30 cellular contexts compared by ENCODE assay signal in genomic region chr2:43399098-43399497, GRCh38.
DNase-seq lines count a peak whose midpoint lies in the region; ATAC-seq and TF ChIP-seq lines count a peak whose summit lies in the region.
"Had no signal": no experiment of that assay in that cellular context is flagged by ENCODE, and none has a peak within 500 bp of the region (broad histone marks: within the 10 kb centered on the region; RNA-seq: fewer than 3 reads in every experiment).

No MANE protein-coding gene starts in this region.

- TF ChIP-seq CTCF in SK-N-SH (IDR thresholded peaks at IDR 0.05) (no peak), gastroesophageal sphincter (IDR thresholded peaks at IDR 0.05) (no peak), prostate gland (IDR thresholded peaks at IDR 0.05) (no peak), type B pancreatic cell (conservative IDR thresholded peaks at IDR 0.05) (no peak)

- peak overlapping the region; percentile 78 to 80 for H3K27ac ChIP-seq in SK-N-SH (ENCODE audit: low read depth in 2 of 2, low read length in 1 of 2)
- H3K27ac ChIP-seq in gastroesophageal sphincter = peak overlapping the region; percentile 77 to 85 (median 81)
- peak overlapping the region; percentile 5 to 36 for H3K27ac ChIP-seq in prostate gland
- H3K27ac ChIP-seq: 22Rv1, neural progenitor cell had no signal

- no peak overlapping the region for H3K9ac ChIP-seq in SK-N-SH
- H3K9ac ChIP-seq: neural progenitor cell had no signal

- H3K4me1 ChIP-seq in SK-N-SH (ENCODE audit: control insufficient read depth in 1 of 2, insufficient read depth in 2 of 2, low read depth in 1 of 2, low read length in 1 of 2) (peaks cover 0 to 33% of the 10 kb centered on the region in 2 experiments), gastroesophageal sphincter (peaks cover 11 to 80% (median 14%) of the 10 kb centered on the region in 3 donors), prostate gland (replicated peaks) (no peaks in the 10 kb centered on the region)
- H3K4me1 ChIP-seq: neural progenitor cell had no signal

- whole genome bisulfite sequencing in SK-N-SH (ENCODE audit: low lambda C conversion rate) = 96% methylated on average over 2 of the region's 2 CpGs
- 64 to 82% methylated on average over 2 of the region's 2 CpGs for WGBS in gastroesophageal sphincter (ENCODE audit: low coverage in 1 of 2), 2 donors
- WGBS in prostate gland = 99% methylated on average over 2 of the region's 2 CpGs

- H3F3A ChIP-seq in SK-N-SH (replicated peaks; ENCODE audit: insufficient read depth) = peaks cover 7% of the 10 kb centered on the region

- H3K9me2 ChIP-seq in SK-N-SH = no peaks in the 10 kb centered on the region

- TF ChIP-seq EP300 in SK-N-SH (IDR thresholded peaks at IDR 0.05; ENCODE audit: borderline replicate concordance in 1 of 2, low read depth in 1 of 2, low read length in 1 of 2) = no peak
- TF ChIP-seq EP300 in gastroesophageal sphincter (IDR thresholded peaks at IDR 0.05) = no peak

- H3K27me3 ChIP-seq in SK-N-SH (ENCODE audit: insufficient read depth) = no peaks in the 10 kb centered on the region
- no peaks in the 10 kb centered on the region for H3K27me3 ChIP-seq in gastroesophageal sphincter
- no peaks in the 10 kb centered on the region for H3K27me3 ChIP-seq in prostate gland (replicated peaks; ENCODE audit: insufficient read depth)
- H3K27me3 ChIP-seq: neural progenitor cell had no signal

- no peaks in the 10 kb centered on the region for H3K9me3 ChIP-seq in SK-N-SH
- no peaks in the 10 kb centered on the region for H3K9me3 ChIP-seq in gastroesophageal sphincter
- no peaks in the 10 kb centered on the region for H3K9me3 ChIP-seq in prostate gland

- DNase-seq in SK-N-SH = no peak
- no peak for DNase-seq in prostate gland (ENCODE audit: low spot score)
- DNase-seq in type B pancreatic cell (ENCODE audit: extremely low spot score, unreplicated experiment) = no peak
- DNase-seq in ACHN = no peak
- DNase-seq: activated CD4-positive, alpha-beta T cell treated with anti-CD3 and anti-CD28 coated beads, Interleukin-2, amount 10 ng/mL, durations not matched to agents 7 days and 5 days; activated gamma-delta T cell treated with Interleukin-2 at 50 U/mL for 16 hours; activated T-cell treated with anti-CD3 and anti-CD28 coated beads, Interleukin-2, amount 50 U/mL, for 4 hours; AML-193; CD4-positive, alpha-beta T cell; glutamatergic neuron; kidney; NCI-H1048; NCI-H1694; NCI-H2171; NCI-H524; NK-92 treated with Interleukin-12 subunit alpha and Interleukin-12 subunit beta, amount 100 ng/mL, for 24 hours; PC-3; stimulated activated CD4-positive, alpha-beta T cell treated with anti-CD3 and anti-CD28 coated beads, Interleukin-2, amount 100 ng/mL, for 24 hours; substantia nigra; SW 1271; T-helper 9 cell had no signal

- H3K36me3 ChIP-seq in SK-N-SH (replicated peaks in 1 of 2; ENCODE audit: control insufficient read depth in 1 of 2, insufficient read depth in 2 of 2, low read length in 1 of 2) (peaks cover 13 to 19% of the 10 kb centered on the region in 2 experiments), gastroesophageal sphincter (no peaks in the 10 kb centered on the region), prostate gland (no peaks in the 10 kb centered on the region)
- H3K36me3 ChIP-seq: neural progenitor cell had no signal

- intact Hi-C loops in prostate gland (cut with DNase I) = no loop called here

- H4K20me1 ChIP-seq in SK-N-SH (ENCODE audit: insufficient read depth) = no peaks in the 10 kb centered on the region

- no peak overlapping the region for H3K4me3 ChIP-seq in SK-N-SH (ENCODE audit: low read depth in 2 of 2, low read length in 1 of 2)
- H3K4me3 ChIP-seq in gastroesophageal sphincter = no peak overlapping the region
- no peak overlapping the region for H3K4me3 ChIP-seq in prostate gland
- H3K4me3 ChIP-seq: lung, neural progenitor cell, smooth muscle cell had no signal

- ATAC-seq in SK-N-SH treated with all-trans-retinoic acid at 6 μM for 48 hours = no peak
- no peak for ATAC-seq in gastroesophageal sphincter
- ATAC-seq in HG02840 (IDR thresholded peaks at IDR 0.05; ENCODE audit: low FRiP score, unreplicated experiment) = no peak
- ATAC-seq in HG03521 (IDR thresholded peaks at IDR 0.05; ENCODE audit: unreplicated experiment) = no peak
- ATAC-seq: activated T-cell treated with anti-CD3 and anti-CD28 coated beads, Interleukin-2, amount 50 U/mL, for 4 hours had no signal

- in situ Hi-C loops in ACHN (cut with HindIII; ENCODE audit: low pct_ligation_motif_present, low pct_unique_long_range_greater_than_20kb, low sequenced_read_pairs) = no loop called here

- peak overlapping the region; percentile 11; the same call in 1 of the 2 replicates for H3K4me2 ChIP-seq in SK-N-SH
- H3K4me2 ChIP-seq: neural progenitor cell, smooth muscle cell had no signal

- H3K27ac Mint-ChIP-seq in type B pancreatic cell = peak overlapping the region; percentile 94
- H3K27ac Mint-ChIP-seq: activated CD4-positive, alpha-beta T cell treated with anti-CD3 and anti-CD28 coated beads, Interleukin-2, amount 10 ng/mL, durations not matched to agents 7 days and 5 days; CD4-positive, alpha-beta T cell; neural progenitor cell had no signal

- peaks cover 22% of the 10 kb centered on the region for H3K4me1 Mint-ChIP-seq in type B pancreatic cell (ENCODE audit: unreplicated experiment)
- H3K4me1 Mint-ChIP-seq: neural progenitor cell had no signal

- no peaks in the 10 kb centered on the region for H3K27me3 Mint-ChIP-seq in type B pancreatic cell
- H3K27me3 Mint-ChIP-seq: activated CD4-positive, alpha-beta T cell treated with anti-CD3 and anti-CD28 coated beads, Interleukin-2, amount 10 ng/mL, durations not matched to agents 7 days and 5 days; brain; CD4-positive, alpha-beta T cell had no signal

- H3K79me2 ChIP-seq in SK-N-SH (ENCODE audit: insufficient read depth) = no peaks in the 10 kb centered on the region

- peaks cover 5% of the 10 kb centered on the region for H3K9me3 Mint-ChIP-seq in type B pancreatic cell
- H3K9me3 Mint-ChIP-seq: activated CD4-positive, alpha-beta T cell treated with anti-CD3 and anti-CD28 coated beads, Interleukin-2, amount 10 ng/mL, durations not matched to agents 7 days and 5 days; activated T-cell treated with anti-CD3 and anti-CD28 coated beads, Interleukin-2, amount 50 U/mL, for 4 hours; brain; CD4-positive, alpha-beta T cell; neural progenitor cell had no signal

- H2AFZ ChIP-seq in SK-N-SH (ENCODE audit: low read depth) = no peak overlapping the region
- H2AFZ ChIP-seq: neural progenitor cell had no signal

- TF ChIP-seq POLR2A in gastroesophageal sphincter (IDR thresholded peaks at IDR 0.05) (no peak), prostate gland (IDR thresholded peaks at IDR 0.05) (no peak)

- no peak for TF ChIP-seq RAD21 in SK-N-SH (IDR thresholded peaks at IDR 0.05; ENCODE audit: low read length)

- no peak overlapping the region for H3K4me3 Mint-ChIP-seq in type B pancreatic cell
- H3K4me3 Mint-ChIP-seq: activated CD4-positive, alpha-beta T cell treated with anti-CD3 and anti-CD28 coated beads, Interleukin-2, amount 10 ng/mL, durations not matched to agents 7 days and 5 days; activated T-cell treated with anti-CD3 and anti-CD28 coated beads, Interleukin-2, amount 50 U/mL, for 4 hours; brain; CD4-positive, alpha-beta T cell; neural progenitor cell had no signal

- peaks cover 21% of the 10 kb centered on the region for H3K36me3 Mint-ChIP-seq in type B pancreatic cell

- CTCF ChIA-PET in SK-N-SH (lab: Yijun Ruan, JAX) = interaction anchor here (1.0 to 1.1 kb wide), 3 partner anchors 53 to 170 kb away, joined by 3 read pairs; no protein-coding TSS in a partner anchor

- POLR2A ChIA-PET in SK-N-SH (lab: Yijun Ruan, JAX) = no interaction called here

TF ChIP-seq in SK-N-SH, 30 proteins besides CTCF, POLR2A, EP300 and RAD21:
- TF ChIP-seq RXRA (IDR thresholded peaks at IDR 0.05; ENCODE audit: borderline replicate concordance, low read depth) = no peak
- no peak for TF ChIP-seq SMC3 (IDR thresholded peaks at IDR 0.05; ENCODE audit: low read depth, low read length)
- no peak for TF ChIP-seq RFX5 (IDR thresholded peaks at IDR 0.05; ENCODE audit: low read length)
- TF ChIP-seq, protein P1, sequence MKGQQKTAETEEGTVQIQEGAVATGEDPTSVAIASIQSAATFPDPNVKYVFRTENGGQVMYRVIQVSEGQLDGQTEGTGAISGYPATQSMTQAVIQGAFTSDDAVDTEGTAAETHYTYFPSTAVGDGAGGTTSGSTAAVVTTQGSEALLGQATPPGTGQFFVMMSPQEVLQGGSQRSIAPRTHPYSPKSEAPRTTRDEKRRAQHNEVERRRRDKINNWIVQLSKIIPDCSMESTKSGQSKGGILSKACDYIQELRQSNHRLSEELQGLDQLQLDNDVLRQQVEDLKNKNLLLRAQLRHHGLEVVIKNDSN (IDR thresholded peaks at IDR 0.05; ENCODE audit: borderline replicate concordance, low read depth) = no peak
- no peak for TF ChIP-seq GABPA (IDR thresholded peaks at IDR 0.05; ENCODE audit: low read depth)

TF ChIP-seq in SK-N-SH treated with all-trans-retinoic acid at 6 μM for 48 hours, 23 proteins besides CTCF, POLR2A, EP300 and RAD21 (continues in another document):
- TF ChIP-seq ISL1 (CRISPR knock-in tag; IDR thresholded peaks at IDR 0.05) = no peak
- TF ChIP-seq ZFP3 (CRISPR knock-in tag; IDR thresholded peaks at IDR 0.05) = no peak
- TF ChIP-seq PPARA (CRISPR knock-in tag; IDR thresholded peaks at IDR 0.05; ENCODE audit: borderline replicate concordance) = no peak
- no peak for TF ChIP-seq GLIS3 (CRISPR knock-in tag; IDR thresholded peaks at IDR 0.05)
- TF ChIP-seq ZC3H10 (CRISPR knock-in tag; IDR thresholded peaks at IDR 0.05) = no peak
- no peak for TF ChIP-seq ZNF565 (CRISPR knock-in tag; conservative IDR thresholded peaks at IDR 0.05; ENCODE audit: low read depth)
- no peak for TF ChIP-seq ZNF8 (CRISPR knock-in tag; IDR thresholded peaks at IDR 0.05)
- no peak for TF ChIP-seq SNAI2 (CRISPR knock-in tag; IDR thresholded peaks at IDR 0.05)
- TF ChIP-seq TCF4 (CRISPR knock-in tag; IDR thresholded peaks at IDR 0.05; ENCODE audit: borderline replicate concordance) = no peak
- TF ChIP-seq RARB (CRISPR knock-in tag; IDR thresholded peaks at IDR 0.05) = no peak
- TF ChIP-seq OSR1 (CRISPR knock-in tag; IDR thresholded peaks at IDR 0.05) = no peak
- no peak for TF ChIP-seq CSRNP3 (CRISPR knock-in tag; IDR thresholded peaks at IDR 0.05)
- TF ChIP-seq TOX (CRISPR knock-in tag; IDR thresholded peaks at IDR 0.05; ENCODE audit: borderline replicate concordance) = no peak

Comparison
In these comparisons a context has a peak if more than half of its experiments do, and no peak if none do; other contexts are left out.
1. H3K27ac ChIP-seq: peak in every context shown above with its lines; median percentile 81 in gastroesophageal sphincter; 79 in SK-N-SH; 20 in prostate gland.